Comparison of ENCODE assay signal across 1 cellular context in the genomic region with DNA sequence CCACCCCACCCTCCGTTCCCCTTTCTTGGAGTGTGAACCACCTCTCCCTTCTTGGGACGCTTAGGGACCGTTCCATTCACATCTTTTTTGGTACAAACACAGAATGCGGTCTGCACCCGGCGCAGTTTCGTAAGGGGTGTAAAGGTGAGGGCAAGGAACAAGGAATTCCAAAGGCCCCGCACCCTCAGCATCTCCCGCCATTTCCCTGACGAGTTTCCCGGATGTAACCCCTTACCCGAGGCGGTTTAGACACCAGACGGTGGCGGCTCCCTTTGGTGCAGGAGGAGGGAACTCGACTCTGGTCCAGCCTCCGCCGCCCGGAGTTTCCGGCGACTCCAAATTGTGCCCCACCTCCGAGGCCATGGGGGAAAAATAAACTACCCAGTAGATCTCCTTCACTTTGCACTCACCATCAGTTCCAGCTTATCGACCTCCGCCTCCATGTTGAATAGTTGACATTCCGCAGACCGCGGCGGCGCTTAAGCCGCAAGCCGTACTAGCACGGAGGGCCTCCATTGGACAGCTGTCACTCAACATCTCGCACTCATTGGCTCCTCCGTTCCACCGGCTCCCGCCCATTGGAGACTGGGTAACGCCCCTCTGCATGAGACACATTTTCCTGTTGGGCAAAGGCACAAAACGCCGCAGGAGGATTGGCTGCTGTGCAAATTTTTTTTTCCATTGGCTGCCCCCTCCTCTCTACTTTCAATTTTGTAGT.
TF ChIP-seq lines count a peak whose summit lies in the region.

A gene with protein sequence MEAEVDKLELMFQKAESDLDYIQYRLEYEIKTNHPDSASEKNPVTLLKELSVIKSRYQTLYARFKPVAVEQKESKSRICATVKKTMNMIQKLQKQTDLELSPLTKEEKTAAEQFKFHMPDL (minus strand): TSS at position 466 of the 718 bp plus-strand sequence. CDS start 23 bp downstream, at position 443.

TF ChIP-seq in H1, 55 proteins besides CTCF, POLR2A, EP300 and RAD21 (continued from another document):
- TF ChIP-seq RFX5 (IDR thresholded peaks at IDR 0.05; ENCODE audit: borderline replicate concordance, low read depth, low read length) (no peak; the same call in 1 of the 2 replicates), RNF2 (IDR thresholded peaks at IDR 0.05; ENCODE audit: borderline replicate concordance, low read depth, low read length, missing control alignments, poor library complexity, severe bottlenecking) (no peak), JUN (IDR thresholded peaks at IDR 0.05; ENCODE audit: low read depth, low read length) (no peak), TBP (IDR thresholded peaks at IDR 0.05; ENCODE audit: low read depth, low read length) (peak; percentile 91), PHF8 (conservative IDR thresholded peaks at IDR 0.05; ENCODE audit: low read depth, low read length) (peak; percentile 87), SP1 (IDR thresholded peaks at IDR 0.05; ENCODE audit: low read depth, low read length) (peak; percentile 100), HDAC6 (IDR thresholded peaks at IDR 0.05; ENCODE audit: low read depth, low read length) (no peak), CBX8 (IDR thresholded peaks at IDR 0.05; ENCODE audit: borderline replicate concordance, low read depth, low read length) (no peak), TCF12 (IDR thresholded peaks at IDR 0.05; ENCODE audit: low read depth, low read length) (no peak), HDAC2 (IDR thresholded peaks at IDR 0.05; ENCODE audit: borderline replicate concordance in 1 of 2, low read depth in 2 of 2, low read length in 2 of 2) (peak in 1 of 2 experiments; percentile 77; a peak in 1 of 4 replicates), SAP30 (IDR thresholded peaks at IDR 0.05; ENCODE audit: insufficient read depth, insufficient replicate concordance, low read length) (peak; percentile 65), POLR2AphosphoS5 (IDR thresholded peaks at IDR 0.05; ENCODE audit: low read depth, low read length) (peak; percentile 64), RXRA (IDR thresholded peaks at IDR 0.05; ENCODE audit: insufficient read depth, low read depth, low read length) (no peak), CBX5 (IDR thresholded peaks at IDR 0.05; ENCODE audit: low read depth, low read length) (no peak), ASH2L (IDR thresholded peaks at IDR 0.05; ENCODE audit: low read length) (no peak), KDM1A (IDR thresholded peaks at IDR 0.05; ENCODE audit: borderline replicate concordance, low read length) (no peak), SIRT6 (IDR thresholded peaks at IDR 0.05; ENCODE audit: low read length) (no peak), SRF (IDR thresholded peaks at IDR 0.05; ENCODE audit: low read depth, low read length) (no peak), SP4 (IDR thresholded peaks at IDR 0.05; ENCODE audit: low read length) (peak; percentile 92; the same call in 1 of the 2 replicates), SP2 (IDR thresholded peaks at IDR 0.05; ENCODE audit: low read length) (peak; percentile 78), KDM5A (IDR thresholded peaks at IDR 0.05; ENCODE audit: low read length) (peak; percentile 77), RBBP5 (IDR thresholded peaks at IDR 0.05; ENCODE audit: borderline replicate concordance, low read depth, low read length) (no peak), SIN3A (conservative IDR thresholded peaks at IDR 0.05 in 1 of 2, IDR thresholded peaks at IDR 0.05 in 1 of 2; ENCODE audit: low read depth in 1 of 2, low read length in 2 of 2) (peak; percentile 40 to 92; a peak in 3 of 4 replicates), CHD1 (IDR thresholded peaks at IDR 0.05; ENCODE audit: low read depth, low read length) (no peak), TAF7 (optimal IDR thresholded peaks at IDR 0.05; ENCODE audit: borderline replicate concordance, low read depth, low read length) (peak; percentile 77), GABPA (IDR thresholded peaks at IDR 0.05; ENCODE audit: borderline replicate concordance, insufficient read depth, low read length) (no peak), CEBPB (IDR thresholded peaks at IDR 0.05; ENCODE audit: low read depth, low read length) (no peak), CHD2 (IDR thresholded peaks at IDR 0.05; ENCODE audit: low read length) (peak; percentile 94), MAFK (IDR thresholded peaks at IDR 0.05; ENCODE audit: low read depth, low read length) (no peak), SIX5 (IDR thresholded peaks at IDR 0.05; ENCODE audit: low read depth, low read length) (no peak), CREB1 (IDR thresholded peaks at IDR 0.05) (no peak; the same call in none of the 2 replicates), NANOG (IDR thresholded peaks at IDR 0.05; ENCODE audit: insufficient read depth, low read depth, low read length, poor library complexity, severe bottlenecking) (peak; percentile 47), POU5F1 (IDR thresholded peaks at IDR 0.05; ENCODE audit: low read depth, low read length) (no peak), ZNF274 (IDR thresholded peaks at IDR 0.05; ENCODE audit: borderline replicate concordance, extremely low read depth, low read length) (no peak), BCL11A (IDR thresholded peaks at IDR 0.05; ENCODE audit: low read depth in 2 of 2, low read length in 2 of 2) (no peak), BACH1 (IDR thresholded peaks at IDR 0.05; ENCODE audit: low read length) (no peak), EGR1 (IDR thresholded peaks at IDR 0.05; ENCODE audit: borderline replicate concordance, low read depth, low read length) (no peak), FOSL1 (IDR thresholded peaks at IDR 0.05; ENCODE audit: insufficient read depth, low read depth, low read length) (no peak), CTBP2 (IDR thresholded peaks at IDR 0.05; ENCODE audit: borderline replicate concordance, insufficient read depth, insufficient read length, low read length) (no peak), NRF1 (IDR thresholded peaks at IDR 0.05; ENCODE audit: low read depth, low read length) (no peak), KDM4A (IDR thresholded peaks at IDR 0.05; ENCODE audit: low read depth, low read length, severe bottlenecking) (no peak), TAF1 (IDR thresholded peaks at IDR 0.05; ENCODE audit: low read depth, low read length) (peak; percentile 88), GTF2F1 (IDR thresholded peaks at IDR 0.05; ENCODE audit: borderline replicate concordance, low read depth, low read length) (0 out of 2 replicates have a peak, but pooled peaks have one; percentile 35), YY1 (IDR thresholded peaks at IDR 0.05; ENCODE audit: low read depth, low read length) (peak; percentile 95), SUZ12 (IDR thresholded peaks at IDR 0.05; ENCODE audit: low read length) (no peak), TEAD4 (IDR thresholded peaks at IDR 0.05; ENCODE audit: low read depth, low read length) (peak; percentile 100), EZH2 (IDR thresholded peaks at IDR 0.05; ENCODE audit: low read depth, low read length, severe bottlenecking) (no peak), BRCA1 (IDR thresholded peaks at IDR 0.05; ENCODE audit: low read depth, low read length) (no peak)
- TF ChIP-seq, protein P1, sequence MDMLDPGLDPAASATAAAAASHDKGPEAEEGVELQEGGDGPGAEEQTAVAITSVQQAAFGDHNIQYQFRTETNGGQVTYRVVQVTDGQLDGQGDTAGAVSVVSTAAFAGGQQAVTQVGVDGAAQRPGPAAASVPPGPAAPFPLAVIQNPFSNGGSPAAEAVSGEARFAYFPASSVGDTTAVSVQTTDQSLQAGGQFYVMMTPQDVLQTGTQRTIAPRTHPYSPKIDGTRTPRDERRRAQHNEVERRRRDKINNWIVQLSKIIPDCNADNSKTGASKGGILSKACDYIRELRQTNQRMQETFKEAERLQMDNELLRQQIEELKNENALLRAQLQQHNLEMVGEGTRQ (IDR thresholded peaks at IDR 0.05; ENCODE audit: low read length): no peak
- TF ChIP-seq, protein P2, sequence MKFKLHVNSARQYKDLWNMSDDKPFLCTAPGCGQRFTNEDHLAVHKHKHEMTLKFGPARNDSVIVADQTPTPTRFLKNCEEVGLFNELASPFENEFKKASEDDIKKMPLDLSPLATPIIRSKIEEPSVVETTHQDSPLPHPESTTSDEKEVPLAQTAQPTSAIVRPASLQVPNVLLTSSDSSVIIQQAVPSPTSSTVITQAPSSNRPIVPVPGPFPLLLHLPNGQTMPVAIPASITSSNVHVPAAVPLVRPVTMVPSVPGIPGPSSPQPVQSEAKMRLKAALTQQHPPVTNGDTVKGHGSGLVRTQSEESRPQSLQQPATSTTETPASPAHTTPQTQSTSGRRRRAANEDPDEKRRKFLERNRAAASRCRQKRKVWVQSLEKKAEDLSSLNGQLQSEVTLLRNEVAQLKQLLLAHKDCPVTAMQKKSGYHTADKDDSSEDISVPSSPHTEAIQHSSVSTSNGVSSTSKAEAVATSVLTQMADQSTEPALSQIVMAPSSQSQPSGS (IDR thresholded peaks at IDR 0.05; ENCODE audit: low read length): no peak
- TF ChIP-seq, protein P3, sequence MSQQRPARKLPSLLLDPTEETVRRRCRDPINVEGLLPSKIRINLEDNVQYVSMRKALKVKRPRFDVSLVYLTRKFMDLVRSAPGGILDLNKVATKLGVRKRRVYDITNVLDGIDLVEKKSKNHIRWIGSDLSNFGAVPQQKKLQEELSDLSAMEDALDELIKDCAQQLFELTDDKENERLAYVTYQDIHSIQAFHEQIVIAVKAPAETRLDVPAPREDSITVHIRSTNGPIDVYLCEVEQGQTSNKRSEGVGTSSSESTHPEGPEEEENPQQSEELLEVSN (IDR thresholded peaks at IDR 0.05): peak; percentile 52
- TF ChIP-seq, protein P4, sequence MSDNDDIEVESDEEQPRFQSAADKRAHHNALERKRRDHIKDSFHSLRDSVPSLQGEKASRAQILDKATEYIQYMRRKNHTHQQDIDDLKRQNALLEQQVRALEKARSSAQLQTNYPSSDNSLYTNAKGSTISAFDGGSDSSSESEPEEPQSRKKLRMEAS (IDR thresholded peaks at IDR 0.05): peak; percentile 45
- TF ChIP-seq, protein P5, sequence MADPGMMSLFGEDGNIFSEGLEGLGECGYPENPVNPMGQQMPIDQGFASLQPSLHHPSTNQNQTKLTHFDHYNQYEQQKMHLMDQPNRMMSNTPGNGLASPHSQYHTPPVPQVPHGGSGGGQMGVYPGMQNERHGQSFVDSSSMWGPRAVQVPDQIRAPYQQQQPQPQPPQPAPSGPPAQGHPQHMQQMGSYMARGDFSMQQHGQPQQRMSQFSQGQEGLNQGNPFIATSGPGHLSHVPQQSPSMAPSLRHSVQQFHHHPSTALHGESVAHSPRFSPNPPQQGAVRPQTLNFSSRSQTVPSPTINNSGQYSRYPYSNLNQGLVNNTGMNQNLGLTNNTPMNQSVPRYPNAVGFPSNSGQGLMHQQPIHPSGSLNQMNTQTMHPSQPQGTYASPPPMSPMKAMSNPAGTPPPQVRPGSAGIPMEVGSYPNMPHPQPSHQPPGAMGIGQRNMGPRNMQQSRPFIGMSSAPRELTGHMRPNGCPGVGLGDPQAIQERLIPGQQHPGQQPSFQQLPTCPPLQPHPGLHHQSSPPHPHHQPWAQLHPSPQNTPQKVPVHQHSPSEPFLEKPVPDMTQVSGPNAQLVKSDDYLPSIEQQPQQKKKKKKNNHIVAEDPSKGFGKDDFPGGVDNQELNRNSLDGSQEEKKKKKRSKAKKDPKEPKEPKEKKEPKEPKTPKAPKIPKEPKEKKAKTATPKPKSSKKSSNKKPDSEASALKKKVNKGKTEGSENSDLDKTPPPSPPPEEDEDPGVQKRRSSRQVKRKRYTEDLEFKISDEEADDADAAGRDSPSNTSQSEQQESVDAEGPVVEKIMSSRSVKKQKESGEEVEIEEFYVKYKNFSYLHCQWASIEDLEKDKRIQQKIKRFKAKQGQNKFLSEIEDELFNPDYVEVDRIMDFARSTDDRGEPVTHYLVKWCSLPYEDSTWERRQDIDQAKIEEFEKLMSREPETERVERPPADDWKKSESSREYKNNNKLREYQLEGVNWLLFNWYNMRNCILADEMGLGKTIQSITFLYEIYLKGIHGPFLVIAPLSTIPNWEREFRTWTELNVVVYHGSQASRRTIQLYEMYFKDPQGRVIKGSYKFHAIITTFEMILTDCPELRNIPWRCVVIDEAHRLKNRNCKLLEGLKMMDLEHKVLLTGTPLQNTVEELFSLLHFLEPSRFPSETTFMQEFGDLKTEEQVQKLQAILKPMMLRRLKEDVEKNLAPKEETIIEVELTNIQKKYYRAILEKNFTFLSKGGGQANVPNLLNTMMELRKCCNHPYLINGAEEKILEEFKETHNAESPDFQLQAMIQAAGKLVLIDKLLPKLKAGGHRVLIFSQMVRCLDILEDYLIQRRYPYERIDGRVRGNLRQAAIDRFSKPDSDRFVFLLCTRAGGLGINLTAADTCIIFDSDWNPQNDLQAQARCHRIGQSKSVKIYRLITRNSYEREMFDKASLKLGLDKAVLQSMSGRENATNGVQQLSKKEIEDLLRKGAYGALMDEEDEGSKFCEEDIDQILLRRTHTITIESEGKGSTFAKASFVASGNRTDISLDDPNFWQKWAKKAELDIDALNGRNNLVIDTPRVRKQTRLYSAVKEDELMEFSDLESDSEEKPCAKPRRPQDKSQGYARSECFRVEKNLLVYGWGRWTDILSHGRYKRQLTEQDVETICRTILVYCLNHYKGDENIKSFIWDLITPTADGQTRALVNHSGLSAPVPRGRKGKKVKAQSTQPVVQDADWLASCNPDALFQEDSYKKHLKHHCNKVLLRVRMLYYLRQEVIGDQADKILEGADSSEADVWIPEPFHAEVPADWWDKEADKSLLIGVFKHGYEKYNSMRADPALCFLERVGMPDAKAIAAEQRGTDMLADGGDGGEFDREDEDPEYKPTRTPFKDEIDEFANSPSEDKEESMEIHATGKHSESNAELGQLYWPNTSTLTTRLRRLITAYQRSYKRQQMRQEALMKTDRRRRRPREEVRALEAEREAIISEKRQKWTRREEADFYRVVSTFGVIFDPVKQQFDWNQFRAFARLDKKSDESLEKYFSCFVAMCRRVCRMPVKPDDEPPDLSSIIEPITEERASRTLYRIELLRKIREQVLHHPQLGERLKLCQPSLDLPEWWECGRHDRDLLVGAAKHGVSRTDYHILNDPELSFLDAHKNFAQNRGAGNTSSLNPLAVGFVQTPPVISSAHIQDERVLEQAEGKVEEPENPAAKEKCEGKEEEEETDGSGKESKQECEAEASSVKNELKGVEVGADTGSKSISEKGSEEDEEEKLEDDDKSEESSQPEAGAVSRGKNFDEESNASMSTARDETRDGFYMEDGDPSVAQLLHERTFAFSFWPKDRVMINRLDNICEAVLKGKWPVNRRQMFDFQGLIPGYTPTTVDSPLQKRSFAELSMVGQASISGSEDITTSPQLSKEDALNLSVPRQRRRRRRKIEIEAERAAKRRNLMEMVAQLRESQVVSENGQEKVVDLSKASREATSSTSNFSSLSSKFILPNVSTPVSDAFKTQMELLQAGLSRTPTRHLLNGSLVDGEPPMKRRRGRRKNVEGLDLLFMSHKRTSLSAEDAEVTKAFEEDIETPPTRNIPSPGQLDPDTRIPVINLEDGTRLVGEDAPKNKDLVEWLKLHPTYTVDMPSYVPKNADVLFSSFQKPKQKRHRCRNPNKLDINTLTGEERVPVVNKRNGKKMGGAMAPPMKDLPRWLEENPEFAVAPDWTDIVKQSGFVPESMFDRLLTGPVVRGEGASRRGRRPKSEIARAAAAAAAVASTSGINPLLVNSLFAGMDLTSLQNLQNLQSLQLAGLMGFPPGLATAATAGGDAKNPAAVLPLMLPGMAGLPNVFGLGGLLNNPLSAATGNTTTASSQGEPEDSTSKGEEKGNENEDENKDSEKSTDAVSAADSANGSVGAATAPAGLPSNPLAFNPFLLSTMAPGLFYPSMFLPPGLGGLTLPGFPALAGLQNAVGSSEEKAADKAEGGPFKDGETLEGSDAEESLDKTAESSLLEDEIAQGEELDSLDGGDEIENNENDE (IDR thresholded peaks at IDR 0.05; ENCODE audit: insufficient replicate concordance, low read length): no peak
- TF ChIP-seq, protein P6, sequence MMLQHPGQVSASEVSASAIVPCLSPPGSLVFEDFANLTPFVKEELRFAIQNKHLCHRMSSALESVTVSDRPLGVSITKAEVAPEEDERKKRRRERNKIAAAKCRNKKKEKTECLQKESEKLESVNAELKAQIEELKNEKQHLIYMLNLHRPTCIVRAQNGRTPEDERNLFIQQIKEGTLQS (IDR thresholded peaks at IDR 0.05; ENCODE audit: insufficient read depth, low read depth, low read length): 0 out of 2 replicates have a peak, but pooled peaks have one; percentile 28
